Comparison of ENCODE assay signal across 2 cellular contexts in genomic region chr3:41370307-41370706, GRCh38.
TF ChIP-seq lines count a peak whose summit lies in the region.

No MANE protein-coding gene starts in this region.

TF ChIP-seq in H1, 55 proteins besides CTCF, POLR2A, EP300 and RAD21:
- no peak for TF ChIP-seq SP2 (IDR thresholded peaks at IDR 0.05; ENCODE audit: low read length)
- no peak for TF ChIP-seq SP1 (IDR thresholded peaks at IDR 0.05; ENCODE audit: low read depth, low read length)
- no peak for TF ChIP-seq RFX5 (IDR thresholded peaks at IDR 0.05; ENCODE audit: borderline replicate concordance, low read depth, low read length)
- TF ChIP-seq KDM4A (IDR thresholded peaks at IDR 0.05; ENCODE audit: low read depth, low read length, severe bottlenecking) = no peak
- TF ChIP-seq GTF2F1 (IDR thresholded peaks at IDR 0.05; ENCODE audit: borderline replicate concordance, low read depth, low read length) = no peak
- TF ChIP-seq KDM1A (IDR thresholded peaks at IDR 0.05; ENCODE audit: borderline replicate concordance, low read length) = no peak
- no peak for TF ChIP-seq RNF2 (IDR thresholded peaks at IDR 0.05; ENCODE audit: borderline replicate concordance, low read depth, low read length, missing control alignments, poor library complexity, severe bottlenecking)
- no peak for TF ChIP-seq SAP30 (IDR thresholded peaks at IDR 0.05; ENCODE audit: insufficient read depth, insufficient replicate concordance, low read length)
TF ChIP-seq in H1: peak in this region for 0.

TF ChIP-seq in neural cell, 6 proteins besides CTCF, POLR2A, EP300 and RAD21:
- no peak for TF ChIP-seq MXI1 (conservative IDR thresholded peaks at IDR 0.05; ENCODE audit: poor library complexity, severe bottlenecking)
- TF ChIP-seq SMC3 (conservative IDR thresholded peaks at IDR 0.05; ENCODE audit: poor library complexity) = no peak
- TF ChIP-seq POLR2AphosphoS5 (IDR thresholded peaks at IDR 0.05) = no peak
- no peak for TF ChIP-seq EZH2 (IDR thresholded peaks at IDR 0.05; ENCODE audit: borderline replicate concordance, insufficient read depth, low read length, poor library complexity, severe bottlenecking)
- no peak for TF ChIP-seq REST (IDR thresholded peaks at IDR 0.05; ENCODE audit: borderline replicate concordance)
- no peak for TF ChIP-seq TAF1 (IDR thresholded peaks at IDR 0.05; ENCODE audit: low read depth)
